In genomic region chr19:38267780-38268430, GRCh38 we compare ENCODE assay signal across 15 cellular contexts. TPM values are rescaled to one million over a fixed set of nuclear protein-coding genes. Genes with fewer than 3 reads are reported as not detected.
DNase-seq lines count a peak whose midpoint lies in the region; ATAC-seq and TF ChIP-seq lines count a peak whose summit lies in the region.
"Had no signal": no experiment of that assay in that cellular context is flagged by ENCODE, and none has a peak within 500 bp of the region (broad histone marks: within the 10 kb centered on the region; RNA-seq: fewer than 3 reads in every experiment).

No MANE protein-coding gene starts in this region.

- H3K4me3 ChIP-seq in colonic mucosa (peak overlapping the region; percentile 12), mucosa of descending colon (no peak overlapping the region), aorta (ENCODE audit: low read length in 2 of 2) (no peak overlapping the region)
- H3K4me3 ChIP-seq: testis had no signal

- no peaks in the 10 kb centered on the region for H3K9me3 ChIP-seq in colonic mucosa
- no peaks in the 10 kb centered on the region for H3K9me3 ChIP-seq in mucosa of descending colon
- H3K9me3 ChIP-seq in aorta (ENCODE audit: control insufficient read depth, low read length): no peaks in the 10 kb centered on the region
- H3K9me3 ChIP-seq: testis had no signal

- H3K4me1 Mint-ChIP-seq in activated naive CD4-positive, alpha-beta T cell treated with anti-CD3 and anti-CD28 coated beads, Interleukin-2, amount 50 U/mL, for 24 hours: peaks cover 41% of the 10 kb centered on the region

- peaks cover 23% of the 10 kb centered on the region for H3K4me1 ChIP-seq in colonic mucosa
- peaks cover 56% of the 10 kb centered on the region for H3K4me1 ChIP-seq in mucosa of descending colon (ENCODE audit: low read depth)
- peaks cover 5 to 9% of the 10 kb centered on the region in 2 donors for H3K4me1 ChIP-seq in aorta (ENCODE audit: control insufficient read depth in 1 of 2, insufficient read depth in 2 of 2, low read length in 2 of 2)

- peak overlapping the region; percentile 17 to 98 for H3K9ac ChIP-seq in colonic mucosa (ENCODE audit: low read depth in 2 of 2, low read length in 2 of 2)

- H3K27ac ChIP-seq in colonic mucosa: peak overlapping the region; percentile 93
- peak overlapping the region; percentile 40 to 95 for H3K27ac ChIP-seq in aorta (ENCODE audit: low read depth in 1 of 2, low read length in 2 of 2)
- H3K27ac ChIP-seq: testis had no signal

- DNase-seq in activated naive CD4-positive, alpha-beta T cell treated with Interleukin-2 at 50 U/mL for 16 hours: no peak
- DNase-seq in colonic mucosa (peak; percentile 72), mucosa of descending colon (peak in 2 of 3 donors; percentile 61 to 62), aorta (no peak), RPMI8226 (no peak), left ventricle myocardium superior (no peak)
- DNase-seq: activated CD8-positive, alpha-beta memory T cell treated with anti-CD3 and anti-CD28 coated beads, Interleukin-2, amount 50 U/mL, for 48 hours; caudate nucleus; foreskin melanocyte; NCI-H446 treated with DMSO at 0.1 percent for 48 hours; stimulated activated CD4-positive, alpha-beta T cell treated with anti-CD3 and anti-CD28 coated beads, Interleukin-4, amount 100 ng/mL, for 1 hour; testis had no signal

- TF ChIP-seq CTCF in colonic mucosa (IDR thresholded peaks at IDR 0.05) (no peak), mucosa of descending colon (IDR thresholded peaks at IDR 0.05) (no peak)

- H3K36me3 ChIP-seq in colonic mucosa: no peaks in the 10 kb centered on the region
- no peaks in the 10 kb centered on the region for H3K36me3 ChIP-seq in mucosa of descending colon (ENCODE audit: low read depth)
- H3K36me3 ChIP-seq in aorta (ENCODE audit: control insufficient read depth in 1 of 2, insufficient read depth in 2 of 2, low read length in 1 of 2): no peaks in the 10 kb centered on the region

- WGBS in aorta, 2 donors: 30 to 31% methylated on average over 10 of the region's 10 CpGs

- H3K4me3 Mint-ChIP-seq in activated naive CD4-positive, alpha-beta T cell treated with anti-CD3 and anti-CD28 coated beads, Interleukin-2, amount 50 U/mL, for 24 hours: no peak overlapping the region

- ATAC-seq in mucosa of descending colon (peak; percentile 3), aorta (ENCODE audit: low FRiP score) (no peak), GM18867 (IDR thresholded peaks at IDR 0.05; ENCODE audit: unreplicated experiment) (no peak), left ventricle myocardium superior (no peak)

- no peaks in the 10 kb centered on the region for H3K9me3 Mint-ChIP-seq in activated naive CD4-positive, alpha-beta T cell treated with anti-CD3 and anti-CD28 coated beads, Interleukin-2, amount 50 U/mL, for 24 hours

- intact Hi-C loops in colonic mucosa (cut with DNase I) (no loop called here), mucosa of descending colon (cut with DNase I, micrococcal nuclease) (no loop called here), aorta (cut with DNase I) (loop anchor here (5.0 kb wide), 2 partner anchors 49 to 54 kb away; partner anchors contain the start of genes KCNK6 (in 1 of the 2) and YIF1B (in 1 of the 2)), left ventricle myocardium superior (cut with micrococcal nuclease) (no loop called here)

- H3K27me3 ChIP-seq in colonic mucosa (no peaks in the 10 kb centered on the region), aorta (ENCODE audit: control insufficient read depth in 1 of 2, insufficient read depth in 2 of 2, low read length in 1 of 2) (no peaks in the 10 kb centered on the region)
- H3K27me3 ChIP-seq: testis had no signal

- no peaks in the 10 kb centered on the region for H3K27me3 Mint-ChIP-seq in activated naive CD4-positive, alpha-beta T cell treated with anti-CD3 and anti-CD28 coated beads, Interleukin-2, amount 50 U/mL, for 24 hours

- no peaks in the 10 kb centered on the region for H3K36me3 Mint-ChIP-seq in activated naive CD4-positive, alpha-beta T cell treated with anti-CD3 and anti-CD28 coated beads, Interleukin-2, amount 50 U/mL, for 24 hours

- H3K27ac Mint-ChIP-seq in activated naive CD4-positive, alpha-beta T cell treated with anti-CD3 and anti-CD28 coated beads, Interleukin-2, amount 50 U/mL, for 24 hours: peak overlapping the region; percentile 20

RNA-seq across cellular contexts. Expression of gene SPINT2, which starts 3.5 kb away (rescaled TPM):
- total RNA-seq in colonic mucosa (100 to 1,000 TPM; 790 to 935 TPM), mucosa of descending colon (100 to 1,000 TPM; 355 to 802 (median 787) TPM), aorta (100 to 1,000 TPM; 146 to 155 TPM), left ventricle myocardium superior (9.9 TPM)
- 100 to 1,000 TPM; 238 to 292 TPM for polyA plus RNA-seq in aorta

RNA-seq across cellular contexts. Expression of gene PPP1R14A, which starts 11.7 kb away (rescaled TPM):
- total RNA-seq in colonic mucosa (10 to 100 TPM; 11.0 to 27.8 TPM), mucosa of descending colon (100 to 1,000 TPM in 1 of 3 donors, 10 to 100 TPM in 1, 1 to 10 TPM in 1; 9.0 to 186 (median 19.9) TPM), aorta (100 to 1,000 TPM; 306 to 783 TPM), left ventricle myocardium superior (27.6 TPM)
- 1,000 to 10,000 TPM; 1,120 to 1,551 TPM for polyA plus RNA-seq in aorta
- polyA plus RNA-seq: neural cell had no signal

RNA-seq across cellular contexts. Expression of gene C19orf33, which starts 36.1 kb away (rescaled TPM):
- total RNA-seq in colonic mucosa (100 to 1,000 TPM; 111 to 159 TPM), mucosa of descending colon (100 to 1,000 TPM in 2 of 3 donors, 10 to 100 TPM in 1; 82.5 to 310 (median 235) TPM), aorta (1 to 10 TPM; 2.0 to 2.2 TPM), left ventricle myocardium superior (1.5 TPM)
- 100 to 1,000 TPM in 1 of 2 donors, 10 to 100 TPM in 1; 22.7 to 259 TPM for polyA plus RNA-seq in aorta
- polyA plus RNA-seq: neural cell had no signal

RNA-seq across cellular contexts. Expression of gene DPF1, which starts 43.9 kb away (rescaled TPM):
- total RNA-seq in colonic mucosa (not detected), mucosa of descending colon (under 1 TPM in 1 of 3 donors, not detected in 2; 0.22 TPM), aorta (1 to 10 TPM; 1.3 to 2.1 TPM), left ventricle myocardium superior (0.40 TPM)
- under 1 TPM in 1 of 2 donors, not detected in 1; 0.72 TPM for polyA plus RNA-seq in aorta

RNA-seq across cellular contexts. Expression of gene YIF1B, which starts 47.8 kb away (rescaled TPM):
- 10 to 100 TPM; 28.8 to 58.3 TPM for total RNA-seq in colonic mucosa
- 10 to 100 TPM; 21.4 to 31.5 (median 23.9) TPM for total RNA-seq in mucosa of descending colon
- total RNA-seq in aorta: 10 to 100 TPM; 19.5 to 25.8 TPM
- 10 to 100 TPM; 24.9 to 75.9 TPM for polyA plus RNA-seq in aorta
- total RNA-seq in left ventricle myocardium superior: 33.8 TPM

Comparison
In these comparisons a context has a peak if more than half of its experiments do, and no peak if none do; other contexts are left out.
1. DNase-seq: peak in colonic mucosa (single experiment) and mucosa of descending colon (2 of 3); none in activated naive CD4-positive, alpha-beta T cell treated with Interleukin-2 at 50 U/mL for 16 hours (single experiment), aorta (0 of 2), RPMI8226 (single experiment) and left ventricle myocardium superior (single experiment).
2. RNA of gene SPINT2, which starts 3.5 kb away (total RNA-seq): 790 to 935 TPM in colonic mucosa, 355 to 802 TPM in mucosa of descending colon and 146 to 155 TPM in aorta; 9.9 TPM in left ventricle myocardium superior (single experiment); every median in the first group is over 10 times any median in the second.
3. RNA of gene C19orf33, which starts 36.1 kb away (total RNA-seq): 82.5 to 310 TPM in mucosa of descending colon and 111 to 159 TPM in colonic mucosa; 2.0 to 2.2 TPM in aorta and 1.5 TPM in left ventricle myocardium superior (single experiment); every median in the first group is over 10 times any median in the second.
4. intact Hi-C loops: an anchor here in aorta (5.0 kb wide); none called in colonic mucosa, mucosa of descending colon and left ventricle myocardium superior.